Comparison of ENCODE assay signal across 24 cellular contexts in the genomic region with DNA sequence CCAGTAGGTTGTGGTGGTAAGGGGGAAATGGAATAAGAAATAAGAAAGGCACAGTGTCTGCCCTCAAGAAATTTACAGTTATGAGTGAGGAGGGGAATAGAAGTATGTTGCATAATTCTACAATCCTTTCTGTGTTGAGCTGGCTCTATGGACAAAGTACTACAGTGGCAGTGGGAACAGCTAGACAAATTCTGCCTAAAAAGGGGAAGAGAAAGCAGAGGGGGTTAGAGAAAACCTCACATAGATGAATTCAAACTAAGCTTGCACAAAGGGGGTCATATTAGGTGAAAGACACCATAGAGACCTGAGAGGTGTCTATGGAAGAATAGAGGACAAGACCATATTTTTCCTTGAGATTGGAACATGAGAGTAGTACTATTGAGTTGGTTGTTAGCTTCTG.
"Had no signal": no experiment of that assay in that cellular context is flagged by ENCODE, and none has a peak within 500 bp of the region (broad histone marks: within the 10 kb centered on the region; RNA-seq: fewer than 3 reads in every experiment).

No MANE protein-coding gene starts in this region.

- ATAC-seq: activated CD4-positive, CD25-positive, alpha-beta regulatory T cell treated with anti-CD3 and anti-CD28 coated beads, Interleukin-2, amount 50 U/mL, for 24 hours; activated T-helper 17 cell treated with anti-CD3 and anti-CD28 coated beads, Interleukin-2, amount 50 U/mL, for 72 hours; heart right ventricle; psoas muscle; stimulated activated memory B cell treated with anti-CD40 and anti-IgM and Interleukin-4, amounts not matched to agents 10 μg/mL and 1 μg/mL and 100 μg/mL, for 72 hours; upper lobe of right lung had no signal

- DNase-seq: activated CD4-positive, alpha-beta memory T cell treated with anti-CD3 and anti-CD28 coated beads for 36 hours; activated CD4-positive, alpha-beta T cell treated with anti-CD3 and anti-CD28 coated beads, Interleukin-2, amount 10 ng/mL, durations not matched to agents 24 days and 14 days; activated CD8-positive, alpha-beta memory T cell treated with anti-CD3 and anti-CD28 coated beads, Interleukin-2, amount 50 U/mL, for 4 hours; activated T-cell treated with anti-CD3 and anti-CD28 coated beads, Interleukin-2, amount 50 U/mL, for 24 hours; effector CD8-positive, alpha-beta T cell; esophagus squamous epithelium; foreskin melanocyte; heart right ventricle; naive B cell; ovary; psoas muscle; sigmoid colon; small intestine; stimulated activated CD4-positive, alpha-beta T cell treated with anti-CD3 and anti-CD28 coated beads, Interleukin-1b, Interleukin-23, amount 100 ng/mL, for 48 hours; stimulated activated CD4-positive, alpha-beta T cell treated with anti-CD3 and anti-CD28 coated beads, Interleukin-4, amount 100 ng/mL, for 4 hours; stimulated activated CD8-positive, alpha-beta memory T cell treated with anti-CD3 and anti-CD28 coated beads, Interleukin-4, amount 100 ng/mL, for 48 hours; stomach; T-helper 9 cell; tibial artery; upper lobe of right lung; WERI-Rb-1 had no signal
